In the genomic region with DNA sequence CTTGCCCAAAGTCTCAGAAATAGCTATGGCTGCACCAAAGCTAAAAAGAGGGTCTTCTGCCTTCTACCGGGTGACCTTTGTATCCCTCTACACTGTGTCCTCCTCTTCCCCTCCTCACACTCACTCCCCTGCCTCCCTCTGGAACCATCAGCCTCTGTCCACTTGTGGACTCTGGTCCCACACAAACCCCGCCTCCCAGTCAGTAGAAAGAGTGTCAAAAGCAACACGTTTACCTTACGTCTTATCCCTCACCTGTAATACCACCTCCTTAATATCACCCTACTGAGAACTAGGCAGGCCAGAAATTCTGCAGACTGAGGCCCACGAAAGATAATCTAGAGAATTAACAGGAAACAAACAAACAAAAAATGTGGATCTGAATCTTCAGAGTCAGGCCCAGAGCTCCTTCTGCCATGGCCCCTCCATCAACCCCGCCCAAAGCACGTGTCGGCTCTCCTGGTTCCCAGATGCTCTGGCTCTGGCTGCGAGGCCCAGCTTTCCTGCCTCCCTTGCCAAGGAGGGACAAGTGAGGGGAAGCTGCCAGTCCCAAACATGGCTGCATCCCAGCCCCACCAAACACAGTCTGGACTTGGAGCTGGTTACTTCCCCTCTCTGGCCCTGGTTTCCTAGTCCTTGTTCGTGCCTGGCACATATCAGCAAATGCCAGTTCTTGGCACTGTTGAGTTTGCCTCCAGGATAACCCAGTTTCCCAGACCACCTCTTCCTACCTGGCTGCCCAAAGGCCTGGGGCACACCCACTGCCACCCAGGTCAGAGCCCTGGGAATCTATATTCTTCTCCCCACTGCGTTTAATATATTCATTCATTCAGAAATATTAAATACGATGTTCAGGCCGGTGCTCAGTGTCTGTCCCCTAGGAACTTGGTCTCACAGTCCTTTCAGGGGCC, we compare ENCODE assay signal across 1 cellular context.
TF ChIP-seq lines count a peak whose summit lies in the region.

No MANE protein-coding gene starts in this region.

TF ChIP-seq in HepG2, 621 proteins besides CTCF, POLR2A, EP300 and RAD21 (continued from another document and continues in another):
- TF ChIP-seq EED (CRISPR knock-in tag; IDR thresholded peaks at IDR 0.05) (no peak), SMAD3 (CRISPR knock-in tag; IDR thresholded peaks at IDR 0.05) (no peak), HCFC1 (IDR thresholded peaks at IDR 0.05; ENCODE audit: low read depth, low read length) (no peak), CEBPB (IDR thresholded peaks at IDR 0.05; ENCODE audit: borderline replicate concordance, low read depth, low read length) (no peak), ZNF737 (CRISPR knock-in tag; IDR thresholded peaks at IDR 0.05; ENCODE audit: borderline replicate concordance) (no peak), HNRNPK (IDR thresholded peaks at IDR 0.05; ENCODE audit: low read depth, low read length, poor library complexity, severe bottlenecking) (no peak), ZNF33B (CRISPR knock-in tag; IDR thresholded peaks at IDR 0.05) (no peak), SKI (IDR thresholded peaks at IDR 0.05; ENCODE audit: partially characterized antibody) (no peak), ZFP82 (CRISPR knock-in tag; IDR thresholded peaks at IDR 0.05; ENCODE audit: borderline replicate concordance) (no peak), AHR (CRISPR knock-in tag; IDR thresholded peaks at IDR 0.05) (peak; percentile 80; the same call in 1 of the 2 replicates), ESRRA (CRISPR knock-in tag; IDR thresholded peaks at IDR 0.05; ENCODE audit: low read depth) (no peak; the same call in 1 of the 2 replicates), FOXK1 (CRISPR knock-in tag; IDR thresholded peaks at IDR 0.05; ENCODE audit: borderline replicate concordance, low read depth) (no peak), ONECUT2 (CRISPR knock-in tag; IDR thresholded peaks at IDR 0.05) (no peak), ZNF878 (CRISPR knock-in tag; IDR thresholded peaks at IDR 0.05) (0 out of 2 replicates have a peak, but pooled peaks have one; percentile 37), TBX2 (CRISPR knock-in tag; IDR thresholded peaks at IDR 0.05; ENCODE audit: borderline replicate concordance) (peak; percentile 94; the same call in 1 of the 2 replicates), JUN (CRISPR knock-in tag; IDR thresholded peaks at IDR 0.05) (0 out of 2 replicates have a peak, but pooled peaks have one; percentile 16), HDAC1 (CRISPR knock-in tag; IDR thresholded peaks at IDR 0.05) (peak; percentile 71), ZFP36 (IDR thresholded peaks at IDR 0.05; ENCODE audit: borderline replicate concordance, low read depth, low read length, partially characterized antibody) (no peak), GATAD1 (CRISPR knock-in tag; IDR thresholded peaks at IDR 0.05) (peak; percentile 59), SAP130 (CRISPR knock-in tag; IDR thresholded peaks at IDR 0.05; ENCODE audit: low read depth) (peak; percentile 87), KDM2A (CRISPR knock-in tag; IDR thresholded peaks at IDR 0.05; ENCODE audit: borderline replicate concordance, low read depth) (peak; percentile 20; the same call in 1 of the 2 replicates), ZNF776 (CRISPR knock-in tag; IDR thresholded peaks at IDR 0.05) (no peak), SCMH1 (CRISPR knock-in tag; IDR thresholded peaks at IDR 0.05; ENCODE audit: borderline replicate concordance) (no peak), ETV5 (CRISPR knock-in tag; IDR thresholded peaks at IDR 0.05; ENCODE audit: borderline replicate concordance) (peak; percentile 31; the same call in 1 of the 2 replicates), NFIB (CRISPR knock-in tag; IDR thresholded peaks at IDR 0.05; ENCODE audit: borderline replicate concordance) (no peak), CBFB (CRISPR knock-in tag; IDR thresholded peaks at IDR 0.05) (0 out of 2 replicates have a peak, but pooled peaks have one; percentile 25), ZNF460 (CRISPR knock-in tag; IDR thresholded peaks at IDR 0.05; ENCODE audit: borderline replicate concordance) (no peak), NFE2 (CRISPR knock-in tag; IDR thresholded peaks at IDR 0.05) (no peak), ARNT2 (CRISPR knock-in tag; IDR thresholded peaks at IDR 0.05; ENCODE audit: low read depth) (peak; percentile 50; the same call in 1 of the 2 replicates), ZNF747 (CRISPR knock-in tag; IDR thresholded peaks at IDR 0.05; ENCODE audit: borderline replicate concordance) (no peak), SPEN (CRISPR knock-in tag; IDR thresholded peaks at IDR 0.05; ENCODE audit: low read depth) (peak; percentile 31; the same call in 1 of the 2 replicates), AKAP8 (CRISPR knock-in tag; IDR thresholded peaks at IDR 0.05) (peak; percentile 85; the same call in 1 of the 2 replicates), ZNF674 (CRISPR knock-in tag; IDR thresholded peaks at IDR 0.05; ENCODE audit: low read depth) (no peak), ERF (CRISPR knock-in tag; IDR thresholded peaks at IDR 0.05) (peak; percentile 51), CHD2 (IDR thresholded peaks at IDR 0.05; ENCODE audit: low read depth, low read length) (no peak), ZNF264 (CRISPR knock-in tag; IDR thresholded peaks at IDR 0.05) (0 out of 2 replicates have a peak, but pooled peaks have one; percentile 45), IKZF1 (IDR thresholded peaks at IDR 0.05) (no peak), ZNF605 (CRISPR knock-in tag; IDR thresholded peaks at IDR 0.05) (peak; percentile 75; the same call in 1 of the 2 replicates)
- TF ChIP-seq, protein P1, sequence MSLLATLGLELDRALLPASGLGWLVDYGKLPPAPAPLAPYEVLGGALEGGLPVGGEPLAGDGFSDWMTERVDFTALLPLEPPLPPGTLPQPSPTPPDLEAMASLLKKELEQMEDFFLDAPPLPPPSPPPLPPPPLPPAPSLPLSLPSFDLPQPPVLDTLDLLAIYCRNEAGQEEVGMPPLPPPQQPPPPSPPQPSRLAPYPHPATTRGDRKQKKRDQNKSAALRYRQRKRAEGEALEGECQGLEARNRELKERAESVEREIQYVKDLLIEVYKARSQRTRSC (CRISPR knock-in tag; IDR thresholded peaks at IDR 0.05; ENCODE audit: low read depth) = no peak
- TF ChIP-seq, protein P2, sequence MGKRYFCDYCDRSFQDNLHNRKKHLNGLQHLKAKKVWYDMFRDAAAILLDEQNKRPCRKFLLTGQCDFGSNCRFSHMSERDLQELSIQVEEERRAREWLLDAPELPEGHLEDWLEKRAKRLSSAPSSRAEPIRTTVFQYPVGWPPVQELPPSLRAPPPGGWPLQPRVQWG (CRISPR knock-in tag; IDR thresholded peaks at IDR 0.05; ENCODE audit: borderline replicate concordance, low read depth) = no peak
- TF ChIP-seq, protein P3, sequence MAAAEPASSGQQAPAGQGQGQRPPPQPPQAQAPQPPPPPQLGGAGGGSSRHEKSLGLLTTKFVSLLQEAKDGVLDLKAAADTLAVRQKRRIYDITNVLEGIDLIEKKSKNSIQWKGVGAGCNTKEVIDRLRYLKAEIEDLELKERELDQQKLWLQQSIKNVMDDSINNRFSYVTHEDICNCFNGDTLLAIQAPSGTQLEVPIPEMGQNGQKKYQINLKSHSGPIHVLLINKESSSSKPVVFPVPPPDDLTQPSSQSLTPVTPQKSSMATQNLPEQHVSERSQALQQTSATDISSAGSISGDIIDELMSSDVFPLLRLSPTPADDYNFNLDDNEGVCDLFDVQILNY (CRISPR knock-in tag; conservative IDR thresholded peaks at IDR 0.05) = no peak
- TF ChIP-seq, protein P4, sequence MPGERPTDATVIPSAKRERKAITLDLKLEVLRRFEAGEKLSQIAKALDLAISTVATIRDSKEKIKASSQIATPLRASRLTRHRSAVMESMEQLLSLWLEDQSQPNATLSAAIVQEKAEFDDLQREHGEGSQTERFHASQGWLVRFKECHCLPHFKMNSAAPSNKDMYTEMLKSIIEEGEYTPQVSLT (CRISPR knock-in tag; IDR thresholded peaks at IDR 0.05; ENCODE audit: borderline replicate concordance, low read depth) = no peak
- TF ChIP-seq, protein P5, sequence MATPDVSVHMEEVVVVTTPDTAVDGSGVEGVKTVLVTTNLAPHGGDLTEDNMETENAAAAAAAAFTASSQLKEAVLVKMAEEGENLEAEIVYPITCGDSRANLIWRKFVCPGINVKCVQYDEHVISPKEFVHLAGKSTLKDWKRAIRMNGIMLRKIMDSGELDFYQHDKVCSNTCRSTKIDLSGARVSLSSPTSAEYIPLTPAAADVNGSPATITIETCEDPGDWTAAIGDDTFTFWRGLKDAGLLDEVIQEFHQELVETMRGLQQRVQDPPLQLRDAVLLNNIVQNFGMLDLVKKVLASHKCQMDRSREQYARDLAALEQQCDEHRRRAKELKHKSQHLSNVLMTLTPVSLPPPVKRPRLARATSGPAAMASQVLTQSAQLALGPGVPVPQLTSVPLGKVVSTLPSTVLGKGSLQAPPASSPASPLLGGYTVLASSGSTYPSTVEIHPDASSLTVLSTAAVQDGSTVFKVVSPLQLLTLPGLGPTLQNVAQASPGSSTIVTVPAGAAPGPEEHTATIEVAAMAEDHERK (CRISPR knock-in tag; IDR thresholded peaks at IDR 0.05; ENCODE audit: low read depth) = no peak
- TF ChIP-seq, protein P6, sequence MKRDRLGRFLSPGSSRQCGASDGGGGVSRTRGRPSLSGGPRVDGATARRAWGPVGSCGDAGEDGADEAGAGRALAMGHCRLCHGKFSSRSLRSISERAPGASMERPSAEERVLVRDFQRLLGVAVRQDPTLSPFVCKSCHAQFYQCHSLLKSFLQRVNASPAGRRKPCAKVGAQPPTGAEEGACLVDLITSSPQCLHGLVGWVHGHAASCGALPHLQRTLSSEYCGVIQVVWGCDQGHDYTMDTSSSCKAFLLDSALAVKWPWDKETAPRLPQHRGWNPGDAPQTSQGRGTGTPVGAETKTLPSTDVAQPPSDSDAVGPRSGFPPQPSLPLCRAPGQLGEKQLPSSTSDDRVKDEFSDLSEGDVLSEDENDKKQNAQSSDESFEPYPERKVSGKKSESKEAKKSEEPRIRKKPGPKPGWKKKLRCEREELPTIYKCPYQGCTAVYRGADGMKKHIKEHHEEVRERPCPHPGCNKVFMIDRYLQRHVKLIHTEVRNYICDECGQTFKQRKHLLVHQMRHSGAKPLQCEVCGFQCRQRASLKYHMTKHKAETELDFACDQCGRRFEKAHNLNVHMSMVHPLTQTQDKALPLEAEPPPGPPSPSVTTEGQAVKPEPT (CRISPR knock-in tag; IDR thresholded peaks at IDR 0.05; ENCODE audit: low read depth) = no peak
- TF ChIP-seq, protein P7, sequence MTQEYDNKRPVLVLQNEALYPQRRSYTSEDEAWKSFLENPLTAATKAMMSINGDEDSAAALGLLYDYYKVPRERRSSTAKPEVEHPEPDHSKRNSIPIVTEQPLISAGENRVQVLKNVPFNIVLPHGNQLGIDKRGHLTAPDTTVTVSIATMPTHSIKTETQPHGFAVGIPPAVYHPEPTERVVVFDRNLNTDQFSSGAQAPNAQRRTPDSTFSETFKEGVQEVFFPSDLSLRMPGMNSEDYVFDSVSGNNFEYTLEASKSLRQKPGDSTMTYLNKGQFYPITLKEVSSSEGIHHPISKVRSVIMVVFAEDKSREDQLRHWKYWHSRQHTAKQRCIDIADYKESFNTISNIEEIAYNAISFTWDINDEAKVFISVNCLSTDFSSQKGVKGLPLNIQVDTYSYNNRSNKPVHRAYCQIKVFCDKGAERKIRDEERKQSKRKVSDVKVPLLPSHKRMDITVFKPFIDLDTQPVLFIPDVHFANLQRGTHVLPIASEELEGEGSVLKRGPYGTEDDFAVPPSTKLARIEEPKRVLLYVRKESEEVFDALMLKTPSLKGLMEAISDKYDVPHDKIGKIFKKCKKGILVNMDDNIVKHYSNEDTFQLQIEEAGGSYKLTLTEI (CRISPR knock-in tag; conservative IDR thresholded peaks at IDR 0.05) = no peak
- TF ChIP-seq, protein P8, sequence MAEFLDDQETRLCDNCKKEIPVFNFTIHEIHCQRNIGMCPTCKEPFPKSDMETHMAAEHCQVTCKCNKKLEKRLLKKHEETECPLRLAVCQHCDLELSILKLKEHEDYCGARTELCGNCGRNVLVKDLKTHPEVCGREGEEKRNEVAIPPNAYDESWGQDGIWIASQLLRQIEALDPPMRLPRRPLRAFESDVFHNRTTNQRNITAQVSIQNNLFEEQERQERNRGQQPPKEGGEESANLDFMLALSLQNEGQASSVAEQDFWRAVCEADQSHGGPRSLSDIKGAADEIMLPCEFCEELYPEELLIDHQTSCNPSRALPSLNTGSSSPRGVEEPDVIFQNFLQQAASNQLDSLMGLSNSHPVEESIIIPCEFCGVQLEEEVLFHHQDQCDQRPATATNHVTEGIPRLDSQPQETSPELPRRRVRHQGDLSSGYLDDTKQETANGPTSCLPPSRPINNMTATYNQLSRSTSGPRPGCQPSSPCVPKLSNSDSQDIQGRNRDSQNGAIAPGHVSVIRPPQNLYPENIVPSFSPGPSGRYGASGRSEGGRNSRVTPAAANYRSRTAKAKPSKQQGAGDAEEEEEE (CRISPR knock-in tag; IDR thresholded peaks at IDR 0.05; ENCODE audit: borderline replicate concordance) = 0 out of 2 replicates have a peak, but pooled peaks have one; percentile 26
- TF ChIP-seq, protein P9, sequence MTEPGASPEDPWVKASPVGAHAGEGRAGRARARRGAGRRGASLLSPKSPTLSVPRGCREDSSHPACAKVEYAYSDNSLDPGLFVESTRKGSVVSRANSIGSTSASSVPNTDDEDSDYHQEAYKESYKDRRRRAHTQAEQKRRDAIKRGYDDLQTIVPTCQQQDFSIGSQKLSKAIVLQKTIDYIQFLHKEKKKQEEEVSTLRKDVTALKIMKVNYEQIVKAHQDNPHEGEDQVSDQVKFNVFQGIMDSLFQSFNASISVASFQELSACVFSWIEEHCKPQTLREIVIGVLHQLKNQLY (CRISPR knock-in tag; IDR thresholded peaks at IDR 0.05) = peak; percentile 73; the same call in 1 of the 2 replicates
- TF ChIP-seq, protein P10, sequence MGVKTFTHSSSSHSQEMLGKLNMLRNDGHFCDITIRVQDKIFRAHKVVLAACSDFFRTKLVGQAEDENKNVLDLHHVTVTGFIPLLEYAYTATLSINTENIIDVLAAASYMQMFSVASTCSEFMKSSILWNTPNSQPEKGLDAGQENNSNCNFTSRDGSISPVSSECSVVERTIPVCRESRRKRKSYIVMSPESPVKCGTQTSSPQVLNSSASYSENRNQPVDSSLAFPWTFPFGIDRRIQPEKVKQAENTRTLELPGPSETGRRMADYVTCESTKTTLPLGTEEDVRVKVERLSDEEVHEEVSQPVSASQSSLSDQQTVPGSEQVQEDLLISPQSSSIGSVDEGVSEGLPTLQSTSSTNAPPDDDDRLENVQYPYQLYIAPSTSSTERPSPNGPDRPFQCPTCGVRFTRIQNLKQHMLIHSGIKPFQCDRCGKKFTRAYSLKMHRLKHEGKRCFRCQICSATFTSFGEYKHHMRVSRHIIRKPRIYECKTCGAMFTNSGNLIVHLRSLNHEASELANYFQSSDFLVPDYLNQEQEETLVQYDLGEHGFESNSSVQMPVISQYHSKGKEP (CRISPR knock-in tag; IDR thresholded peaks at IDR 0.05) = no peak
- TF ChIP-seq, protein P11, sequence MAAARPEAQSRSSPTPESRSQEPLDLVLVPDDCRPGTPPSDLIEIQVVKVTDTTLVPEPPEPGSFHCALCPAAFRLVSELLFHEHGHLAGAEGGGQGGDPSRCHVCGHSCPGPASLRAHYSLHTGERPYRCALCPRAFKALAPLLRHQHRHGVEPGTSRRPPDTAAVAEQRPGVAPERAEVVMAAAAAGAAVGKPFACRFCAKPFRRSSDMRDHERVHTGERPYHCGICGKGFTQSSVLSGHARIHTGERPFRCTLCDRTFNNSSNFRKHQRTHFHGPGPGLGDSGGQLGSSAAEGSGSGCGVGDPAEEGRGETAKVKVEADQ (CRISPR knock-in tag; IDR thresholded peaks at IDR 0.05; ENCODE audit: borderline replicate concordance) = no peak
- TF ChIP-seq, protein P12, sequence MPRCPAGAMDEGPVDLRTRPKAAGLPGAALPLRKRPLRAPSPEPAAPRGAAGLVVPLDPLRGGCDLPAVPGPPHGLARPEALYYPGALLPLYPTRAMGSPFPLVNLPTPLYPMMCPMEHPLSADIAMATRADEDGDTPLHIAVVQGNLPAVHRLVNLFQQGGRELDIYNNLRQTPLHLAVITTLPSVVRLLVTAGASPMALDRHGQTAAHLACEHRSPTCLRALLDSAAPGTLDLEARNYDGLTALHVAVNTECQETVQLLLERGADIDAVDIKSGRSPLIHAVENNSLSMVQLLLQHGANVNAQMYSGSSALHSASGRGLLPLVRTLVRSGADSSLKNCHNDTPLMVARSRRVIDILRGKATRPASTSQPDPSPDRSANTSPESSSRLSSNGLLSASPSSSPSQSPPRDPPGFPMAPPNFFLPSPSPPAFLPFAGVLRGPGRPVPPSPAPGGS (CRISPR knock-in tag; IDR thresholded peaks at IDR 0.05) = no peak
